Comparison of ENCODE assay signal across 8 cellular contexts in genomic region chr17:781920-782731, GRCh38. TPM values are rescaled to one million over a fixed set of nuclear protein-coding genes. Genes with fewer than 3 reads are reported as not detected.
A peak's percentile ranks its signal among the peaks of the same experiment; 100 is the strongest.
DNase-seq lines count a peak whose midpoint lies in the region; ATAC-seq lines count a peak whose summit lies in the region.

Gene GLOD4 (minus strand): TSS chr17:782280. CDS start chr17:782255, 25 bp downstream.
Gene MRM3 (plus strand): TSS chr17:782353. CDS start chr17:782379, 26 bp downstream.

- peak within 1 kb of the TSS; percentile 96 to 99 (median 98) for H3K27ac Mint-ChIP-seq in CD8-positive, alpha-beta memory T cell

- ATAC-seq in GM19463 (IDR thresholded peaks at IDR 0.05; ENCODE audit: unreplicated experiment) = peak; percentile 92

- H3K4me3 Mint-ChIP-seq in CD8-positive, alpha-beta memory T cell = peak within 1 kb of the TSS; percentile 95 to 99 (median 98)

- CTCF ChIA-PET in CD8-positive, alpha-beta memory T cell (lab: Charles Lee) = interaction anchor here (1.1 to 2.3 kb wide), 8 partner anchors 11 to 217 kb away, joined by 4 to 10 read pairs (median 7); partner anchors contain the start of genes GEMIN4 and TIMM22

- peaks cover 11% of the 10 kb centered on the region for H3K36me3 ChIP-seq in CD8-positive, alpha-beta memory T cell (ENCODE audit: insufficient read depth, low read length)
- H3K36me3 ChIP-seq in endocrine pancreas (ENCODE audit: control insufficient read depth, insufficient read depth, low read length) = no peaks in the 10 kb centered on the region

- peak within 1 kb of the TSS; percentile 99 for H3K9ac ChIP-seq in endocrine pancreas (ENCODE audit: control insufficient read depth, insufficient read depth, low read length)

- H3K4me1 Mint-ChIP-seq in CD8-positive, alpha-beta memory T cell = peaks cover 29 to 43% (median 34%) of the 10 kb centered on the region in 3 donors

- peak within 1 kb of the TSS; percentile 90 for H3K27ac ChIP-seq in CD8-positive, alpha-beta memory T cell (ENCODE audit: low read depth, low read length)

- no peaks in the 10 kb centered on the region for H3K9me3 Mint-ChIP-seq in CD8-positive, alpha-beta memory T cell

- peaks cover 0 to 3% of the 10 kb centered on the region in 2 donors for H3K27me3 Mint-ChIP-seq in CD8-positive, alpha-beta memory T cell

- H3K4me3 ChIP-seq in CD8-positive, alpha-beta memory T cell (ENCODE audit: low read length) = peak within 1 kb of the TSS; percentile 94
- peak within 1 kb of the TSS; percentile 85 for H3K4me3 ChIP-seq in endocrine pancreas (ENCODE audit: control insufficient read depth, insufficient read depth, low read length)

- H3K36me3 Mint-ChIP-seq in CD8-positive, alpha-beta memory T cell = peaks cover 3 to 55% (median 6%) of the 10 kb centered on the region in 3 donors

- peak; percentile 90 to 97 (median 94) for DNase-seq in CD8-positive, alpha-beta memory T cell
- peak; percentile 81 for DNase-seq in HPDE6-E6E7 (ENCODE audit: extremely low spot score)
- peak; percentile 76 to 77 for DNase-seq in NOMO-1 (lab: John Stamatoyannopoulos, UW; ENCODE audit: unreplicated experiment in 2 of 2)
- peak; percentile 92 to 98 (median 97) for DNase-seq in activated CD8-positive, alpha-beta memory T cell treated with anti-CD3 and anti-CD28 coated beads for 48 hours (ENCODE audit: low read depth in 2 of 3, low spot score in 2 of 3)
- DNase-seq in mesenteric fat pad (ENCODE audit: low spot score) = peak; percentile 98
- peak; percentile 89 for DNase-seq in stimulated activated CD8-positive, alpha-beta memory T cell treated with anti-CD3 and anti-CD28 coated beads, Interleukin-15, amount 100 ng/mL, for 1 hour (ENCODE audit: low read depth)

- peaks cover 26% of the 10 kb centered on the region for H3K4me1 ChIP-seq in CD8-positive, alpha-beta memory T cell (ENCODE audit: insufficient read depth, low read length)
- peaks cover 16% of the 10 kb centered on the region for H3K4me1 ChIP-seq in endocrine pancreas (ENCODE audit: control insufficient read depth, insufficient read depth, low read length)

- POLR2A ChIA-PET in CD8-positive, alpha-beta memory T cell (lab: Charles Lee) = interaction anchor here (0.5 to 2.4 kb wide), 6 partner anchors 27 to 214 kb away, joined by 4 to 17 read pairs (median 5); partner anchors contain the start of genes GEMIN4, NXN and TIMM22

- no peaks in the 10 kb centered on the region for H3K9me3 ChIP-seq in CD8-positive, alpha-beta memory T cell (ENCODE audit: low read length)
- no peaks in the 10 kb centered on the region for H3K9me3 ChIP-seq in endocrine pancreas (ENCODE audit: control insufficient read depth, low read length)

- no peaks in the 10 kb centered on the region for H3K27me3 ChIP-seq in CD8-positive, alpha-beta memory T cell (ENCODE audit: insufficient read depth, low read length, poor library complexity, severe bottlenecking)
- no peaks in the 10 kb centered on the region for H3K27me3 ChIP-seq in endocrine pancreas (ENCODE audit: control insufficient read depth, insufficient read depth, low read length)

RNA-seq across cellular contexts. Expression of gene GLOD4, which starts in this region (rescaled TPM):
- 10 to 100 TPM; 76.4 to 90.6 TPM for total RNA-seq in CD8-positive, alpha-beta memory T cell
- polyA plus RNA-seq in CD8-positive, alpha-beta memory T cell = 97.7 TPM
- total RNA-seq in mesenteric fat pad = 43.5 TPM

RNA-seq across cellular contexts. Expression of gene MRM3, which starts in this region (rescaled TPM):
- total RNA-seq in CD8-positive, alpha-beta memory T cell = 10 to 100 TPM; 35.5 to 37.4 TPM
- 24.9 TPM for polyA plus RNA-seq in CD8-positive, alpha-beta memory T cell
- 12.7 TPM for total RNA-seq in mesenteric fat pad

Comparison
In these comparisons a context has a peak if more than half of its experiments do, and no peak if none do; other contexts are left out.
1. Peak in every context shown above with its lines: DNase-seq, ATAC-seq, H3K4me3 ChIP-seq and H3K27ac ChIP-seq.